Comparison of ENCODE assay signal across 8 cellular contexts in the genomic region with DNA sequence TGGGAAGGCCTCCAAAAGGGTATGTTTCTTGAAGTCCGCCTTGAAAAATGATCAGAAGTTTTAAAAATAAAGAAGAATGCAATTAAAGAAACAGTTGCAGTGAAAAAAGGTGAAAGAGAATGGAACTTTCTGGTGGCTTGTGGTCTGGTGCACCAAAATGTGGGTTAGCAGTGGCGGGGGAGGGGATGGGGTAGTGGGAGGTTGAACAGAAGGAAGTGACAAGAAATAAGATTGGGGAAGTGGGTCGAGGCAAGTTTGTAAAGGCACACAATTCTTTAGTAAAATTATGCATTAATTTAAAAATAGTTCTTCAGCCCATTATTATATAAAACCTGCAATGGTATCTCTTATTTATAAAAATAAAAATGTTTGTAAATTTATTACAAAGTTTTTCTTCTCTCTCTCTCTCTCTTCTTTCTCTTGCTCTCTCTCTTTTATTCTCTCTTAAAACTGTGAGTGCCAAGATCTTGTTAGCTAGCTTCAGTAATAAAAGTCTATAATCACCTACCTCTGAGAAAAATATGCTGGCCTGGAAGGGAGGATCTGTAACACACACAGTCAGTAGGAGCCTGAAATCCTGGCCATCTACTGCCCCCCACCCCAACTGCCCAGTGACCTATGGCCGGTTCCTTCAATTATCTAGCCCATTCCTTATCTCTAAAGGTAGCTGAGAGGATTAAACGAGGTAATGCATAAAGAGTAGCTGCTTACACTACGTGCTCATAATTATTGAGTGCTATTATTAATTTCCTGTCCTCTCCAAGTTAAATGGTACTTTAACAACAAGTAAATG. TPM values are rescaled to one million over a fixed set of nuclear protein-coding genes. Genes with fewer than 3 reads are reported as not detected.
DNase-seq lines count a peak whose midpoint lies in the region; ATAC-seq and TF ChIP-seq lines count a peak whose summit lies in the region.

No MANE protein-coding gene starts in this region.

- no peaks in the 10 kb centered on the region for H3K4me1 ChIP-seq in right lobe of liver

- peak overlapping the region; percentile 89 for H3K4me3 Mint-ChIP-seq in stimulated activated effector memory CD8-positive, alpha-beta T cell treated with anti-CD3 and anti-CD28 coated beads, Interleukin-12 subunit alpha, Interleukin-12 subunit beta, amount 100 ng/mL, for 72 hours

- H3K27ac ChIP-seq in right lobe of liver, result peak overlapping the region in 2 of 3 donors; percentile 58 to 64

- H3K9me3 Mint-ChIP-seq in stimulated activated effector memory CD8-positive, alpha-beta T cell treated with anti-CD3 and anti-CD28 coated beads, Interleukin-12 subunit alpha, Interleukin-12 subunit beta, amount 100 ng/mL, for 72 hours, result no peaks in the 10 kb centered on the region

- TF ChIP-seq CTCF in right lobe of liver (IDR thresholded peaks at IDR 0.05), result no peak

- intact Hi-C loops in right lobe of liver (cut with DNase I), result no loop called here

- peaks cover 79% of the 10 kb centered on the region for H3K36me3 Mint-ChIP-seq in stimulated activated effector memory CD8-positive, alpha-beta T cell treated with anti-CD3 and anti-CD28 coated beads, Interleukin-12 subunit alpha, Interleukin-12 subunit beta, amount 100 ng/mL, for 72 hours

- no peak for TF ChIP-seq POLR2A in right lobe of liver (IDR thresholded peaks at IDR 0.05)

- H3K27ac Mint-ChIP-seq in stimulated activated effector memory CD8-positive, alpha-beta T cell treated with anti-CD3 and anti-CD28 coated beads, Interleukin-12 subunit alpha, Interleukin-12 subunit beta, amount 100 ng/mL, for 72 hours, result peak overlapping the region; percentile 77

- 28% methylated on average over 6 of the region's 6 CpGs for WGBS in right lobe of liver (ENCODE audit: insufficient coverage, low coverage, low lambda C conversion rate, missing lambda C conversion rate)

- no peaks in the 10 kb centered on the region for H3K27me3 ChIP-seq in right lobe of liver

- peak overlapping the region in 2 of 3 donors; percentile 19 to 31 for H3K4me3 ChIP-seq in right lobe of liver

- H3K9me3 ChIP-seq in right lobe of liver, result no peaks in the 10 kb centered on the region

- DNase-seq in MV-4-11 (lab: John Stamatoyannopoulos, UW) (peak; percentile 82), right lobe of liver (peak in 2 of 3 donors; percentile 54 to 73), GOT3 (lab: John Stamatoyannopoulos, UW) (no peak), NCI-H2107 treated with DMSO at 0.1 percent for 48 hours (lab: John Stamatoyannopoulos, UW; ENCODE audit: unreplicated experiment) (no peak)
- peak; percentile 80 for DNase-seq in activated CD8-positive, alpha-beta memory T cell treated with anti-CD3 and anti-CD28 coated beads, Interleukin-2, amount 50 U/mL, for 48 hours
- peak in 1 of 2 donors; percentile 82 for DNase-seq in stimulated activated effector memory CD8-positive, alpha-beta T cell treated with anti-CD3 and anti-CD28 coated beads, Interleukin-12 subunit alpha, Interleukin-12 subunit beta, amount 100 ng/mL, for 72 hours (ENCODE audit: low spot score in 2 of 2)

- peaks cover 62% of the 10 kb centered on the region for H3K4me1 Mint-ChIP-seq in stimulated activated effector memory CD8-positive, alpha-beta T cell treated with anti-CD3 and anti-CD28 coated beads, Interleukin-12 subunit alpha, Interleukin-12 subunit beta, amount 100 ng/mL, for 72 hours

- no peaks in the 10 kb centered on the region for H3K36me3 ChIP-seq in right lobe of liver

- ATAC-seq in right lobe of liver (peak in 2 of 4 donors; percentile 29 to 46), GM19035 (IDR thresholded peaks at IDR 0.05; ENCODE audit: unreplicated experiment) (no peak), HG03045 (IDR thresholded peaks at IDR 0.05; ENCODE audit: unreplicated experiment) (no peak)
- no peak for ATAC-seq in stimulated activated effector memory CD8-positive, alpha-beta T cell treated with anti-CD3 and anti-CD28 coated beads, Interleukin-12 subunit alpha, Interleukin-12 subunit beta, amount 100 ng/mL, for 72 hours

RNA-seq across cellular contexts. Expression of a gene that starts 2.2 kb away (rescaled TPM):
- total RNA-seq in right lobe of liver, result 10 to 100 TPM; 19.7 to 58.1 (median 22.8) TPM

RNA-seq across cellular contexts. Expression of a gene that starts 32.0 kb away (rescaled TPM):
- total RNA-seq in right lobe of liver, result under 1 TPM in 1 of 6 experiments, not detected in 5; 0.12 TPM

Comparison
In these comparisons a context has a peak if more than half of its experiments do, and no peak if none do; other contexts are left out.
1. DNase-seq: peak in MV-4-11 (single experiment), activated CD8-positive, alpha-beta memory T cell treated with anti-CD3 and anti-CD28 coated beads, Interleukin-2, amount 50 U/mL, for 48 hours (single experiment) and right lobe of liver (2 of 3); none in GOT3 (single experiment) and NCI-H2107 treated with DMSO at 0.1 percent for 48 hours (single experiment).